ENCODE assay signal across 1 cellular context in the genomic region with DNA sequence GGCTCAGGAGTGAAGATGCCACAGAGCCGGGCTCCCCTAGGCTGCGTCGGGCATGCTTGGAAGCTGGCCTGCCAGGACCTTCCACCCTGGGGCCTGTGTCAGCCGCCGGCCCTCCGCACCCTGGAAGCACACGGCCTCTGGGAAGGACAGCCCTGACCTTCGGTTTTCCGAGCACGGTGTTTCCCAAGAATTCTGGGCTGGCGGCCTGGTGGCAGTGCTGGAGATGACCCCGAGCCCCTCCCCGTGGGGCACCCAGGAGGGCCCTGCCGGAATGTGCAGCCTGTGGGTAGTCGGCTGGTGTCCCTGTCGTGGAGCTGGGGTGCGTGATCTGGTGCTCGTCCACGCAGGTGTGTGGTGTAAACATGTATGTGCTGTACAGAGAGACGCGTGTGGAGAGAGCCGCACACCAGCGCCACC.
TF ChIP-seq lines count a peak whose summit lies in the region.

No MANE protein-coding gene starts in this region.

TF ChIP-seq in HepG2, 621 proteins besides CTCF, POLR2A, EP300 and RAD21 (continued from another document and continues in another):
- TF ChIP-seq, protein P1, sequence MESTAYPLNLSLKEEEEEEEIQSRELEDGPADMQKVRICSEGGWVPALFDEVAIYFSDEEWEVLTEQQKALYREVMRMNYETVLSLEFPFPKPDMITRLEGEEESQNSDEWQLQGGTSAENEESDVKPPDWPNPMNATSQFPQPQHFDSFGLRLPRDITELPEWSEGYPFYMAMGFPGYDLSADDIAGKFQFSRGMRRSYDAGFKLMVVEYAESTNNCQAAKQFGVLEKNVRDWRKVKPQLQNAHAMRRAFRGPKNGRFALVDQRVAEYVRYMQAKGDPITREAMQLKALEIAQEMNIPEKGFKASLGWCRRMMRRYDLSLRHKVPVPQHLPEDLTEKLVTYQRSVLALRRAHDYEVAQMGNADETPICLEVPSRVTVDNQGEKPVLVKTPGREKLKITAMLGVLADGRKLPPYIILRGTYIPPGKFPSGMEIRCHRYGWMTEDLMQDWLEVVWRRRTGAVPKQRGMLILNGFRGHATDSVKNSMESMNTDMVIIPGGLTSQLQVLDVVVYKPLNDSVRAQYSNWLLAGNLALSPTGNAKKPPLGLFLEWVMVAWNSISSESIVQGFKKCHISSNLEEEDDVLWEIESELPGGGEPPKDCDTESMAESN (CRISPR knock-in tag; conservative IDR thresholded peaks at IDR 0.05), result no peak
- TF ChIP-seq KAT2B (IDR thresholded peaks at IDR 0.05; ENCODE audit: borderline replicate concordance, low read depth, low read length), result no peak
- TF ChIP-seq NFYB (CRISPR knock-in tag; IDR thresholded peaks at IDR 0.05), result no peak
- TF ChIP-seq TP53 (CRISPR knock-in tag; conservative IDR thresholded peaks at IDR 0.05), result no peak
- TF ChIP-seq, protein P2, sequence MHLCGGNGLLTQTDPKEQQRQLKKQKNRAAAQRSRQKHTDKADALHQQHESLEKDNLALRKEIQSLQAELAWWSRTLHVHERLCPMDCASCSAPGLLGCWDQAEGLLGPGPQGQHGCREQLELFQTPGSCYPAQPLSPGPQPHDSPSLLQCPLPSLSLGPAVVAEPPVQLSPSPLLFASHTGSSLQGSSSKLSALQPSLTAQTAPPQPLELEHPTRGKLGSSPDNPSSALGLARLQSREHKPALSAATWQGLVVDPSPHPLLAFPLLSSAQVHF (CRISPR knock-in tag; IDR thresholded peaks at IDR 0.05), result no peak
- TF ChIP-seq, protein P3, sequence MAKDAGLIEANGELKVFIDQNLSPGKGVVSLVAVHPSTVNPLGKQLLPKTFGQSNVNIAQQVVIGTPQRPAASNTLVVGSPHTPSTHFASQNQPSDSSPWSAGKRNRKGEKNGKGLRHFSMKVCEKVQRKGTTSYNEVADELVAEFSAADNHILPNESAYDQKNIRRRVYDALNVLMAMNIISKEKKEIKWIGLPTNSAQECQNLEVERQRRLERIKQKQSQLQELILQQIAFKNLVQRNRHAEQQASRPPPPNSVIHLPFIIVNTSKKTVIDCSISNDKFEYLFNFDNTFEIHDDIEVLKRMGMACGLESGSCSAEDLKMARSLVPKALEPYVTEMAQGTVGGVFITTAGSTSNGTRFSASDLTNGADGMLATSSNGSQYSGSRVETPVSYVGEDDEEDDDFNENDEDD (CRISPR knock-in tag; IDR thresholded peaks at IDR 0.05; ENCODE audit: borderline replicate concordance), result peak; percentile 26; the same call in 1 of the 2 replicates
- TF ChIP-seq ZBTB21 (CRISPR knock-in tag; IDR thresholded peaks at IDR 0.05), result no peak
- peak; percentile 64; the same call in 1 of the 2 replicates for TF ChIP-seq ZNF205 (CRISPR knock-in tag; IDR thresholded peaks at IDR 0.05)
- TF ChIP-seq KMT2B (CRISPR knock-in tag; IDR thresholded peaks at IDR 0.05), result no peak
- no peak for TF ChIP-seq CBX2 (IDR thresholded peaks at IDR 0.05; ENCODE audit: low read depth, low read length)
- TF ChIP-seq CBX2 (CRISPR knock-in tag; IDR thresholded peaks at IDR 0.05; ENCODE audit: low read depth), result no peak
- TF ChIP-seq ZNF709 (CRISPR knock-in tag; IDR thresholded peaks at IDR 0.05), result no peak
- no peak for TF ChIP-seq IRF2 (CRISPR knock-in tag; IDR thresholded peaks at IDR 0.05)
- TF ChIP-seq, protein P4, sequence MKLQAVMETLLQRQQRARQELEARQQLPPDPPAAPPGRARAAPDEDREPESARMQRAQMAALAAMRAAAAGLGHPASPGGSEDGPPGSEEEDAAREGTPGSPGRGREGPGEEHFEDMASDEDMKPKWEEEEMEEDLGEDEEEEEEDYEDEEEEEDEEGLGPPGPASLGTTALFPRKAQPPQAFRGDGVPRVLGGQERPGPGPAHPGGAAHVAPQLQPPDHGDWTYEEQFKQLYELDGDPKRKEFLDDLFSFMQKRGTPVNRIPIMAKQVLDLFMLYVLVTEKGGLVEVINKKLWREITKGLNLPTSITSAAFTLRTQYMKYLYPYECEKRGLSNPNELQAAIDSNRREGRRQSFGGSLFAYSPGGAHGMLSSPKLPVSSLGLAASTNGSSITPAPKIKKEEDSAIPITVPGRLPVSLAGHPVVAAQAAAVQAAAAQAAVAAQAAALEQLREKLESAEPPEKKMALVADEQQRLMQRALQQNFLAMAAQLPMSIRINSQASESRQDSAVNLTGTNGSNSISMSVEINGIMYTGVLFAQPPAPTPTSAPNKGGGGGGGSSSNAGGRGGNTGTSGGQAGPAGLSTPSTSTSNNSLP (IDR thresholded peaks at IDR 0.05; ENCODE audit: low read depth, low read length), result no peak
- TF ChIP-seq, protein P5, sequence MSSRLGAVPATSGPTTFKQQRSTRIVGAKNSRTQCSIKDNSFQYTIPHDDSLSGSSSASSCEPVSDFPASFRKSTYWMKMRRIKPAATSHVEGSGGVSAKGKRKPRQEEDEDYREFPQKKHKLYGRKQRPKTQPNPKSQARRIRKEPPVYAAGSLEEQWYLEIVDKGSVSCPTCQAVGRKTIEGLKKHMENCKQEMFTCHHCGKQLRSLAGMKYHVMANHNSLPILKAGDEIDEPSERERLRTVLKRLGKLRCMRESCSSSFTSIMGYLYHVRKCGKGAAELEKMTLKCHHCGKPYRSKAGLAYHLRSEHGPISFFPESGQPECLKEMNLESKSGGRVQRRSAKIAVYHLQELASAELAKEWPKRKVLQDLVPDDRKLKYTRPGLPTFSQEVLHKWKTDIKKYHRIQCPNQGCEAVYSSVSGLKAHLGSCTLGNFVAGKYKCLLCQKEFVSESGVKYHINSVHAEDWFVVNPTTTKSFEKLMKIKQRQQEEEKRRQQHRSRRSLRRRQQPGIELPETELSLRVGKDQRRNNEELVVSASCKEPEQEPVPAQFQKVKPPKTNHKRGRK (CRISPR knock-in tag; IDR thresholded peaks at IDR 0.05), result no peak
- peak; percentile 97 for TF ChIP-seq AKAP8 (CRISPR knock-in tag; IDR thresholded peaks at IDR 0.05)
- TF ChIP-seq, protein P6, sequence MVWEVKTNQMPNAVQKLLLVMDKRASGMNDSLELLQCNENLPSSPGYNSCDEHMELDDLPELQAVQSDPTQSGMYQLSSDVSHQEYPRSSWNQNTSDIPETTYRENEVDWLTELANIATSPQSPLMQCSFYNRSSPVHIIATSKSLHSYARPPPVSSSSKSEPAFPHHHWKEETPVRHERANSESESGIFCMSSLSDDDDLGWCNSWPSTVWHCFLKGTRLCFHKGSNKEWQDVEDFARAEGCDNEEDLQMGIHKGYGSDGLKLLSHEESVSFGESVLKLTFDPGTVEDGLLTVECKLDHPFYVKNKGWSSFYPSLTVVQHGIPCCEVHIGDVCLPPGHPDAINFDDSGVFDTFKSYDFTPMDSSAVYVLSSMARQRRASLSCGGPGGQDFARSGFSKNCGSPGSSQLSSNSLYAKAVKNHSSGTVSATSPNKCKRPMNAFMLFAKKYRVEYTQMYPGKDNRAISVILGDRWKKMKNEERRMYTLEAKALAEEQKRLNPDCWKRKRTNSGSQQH (CRISPR knock-in tag; IDR thresholded peaks at IDR 0.05; ENCODE audit: low read depth), result no peak
- TF ChIP-seq, protein P7, sequence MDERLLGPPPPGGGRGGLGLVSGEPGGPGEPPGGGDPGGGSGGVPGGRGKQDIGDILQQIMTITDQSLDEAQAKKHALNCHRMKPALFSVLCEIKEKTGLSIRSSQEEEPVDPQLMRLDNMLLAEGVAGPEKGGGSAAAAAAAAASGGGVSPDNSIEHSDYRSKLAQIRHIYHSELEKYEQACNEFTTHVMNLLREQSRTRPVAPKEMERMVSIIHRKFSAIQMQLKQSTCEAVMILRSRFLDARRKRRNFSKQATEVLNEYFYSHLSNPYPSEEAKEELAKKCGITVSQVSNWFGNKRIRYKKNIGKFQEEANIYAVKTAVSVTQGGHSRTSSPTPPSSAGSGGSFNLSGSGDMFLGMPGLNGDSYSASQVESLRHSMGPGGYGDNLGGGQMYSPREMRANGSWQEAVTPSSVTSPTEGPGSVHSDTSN (CRISPR knock-in tag; IDR thresholded peaks at IDR 0.05), result no peak
- no peak for TF ChIP-seq ZNF546 (CRISPR knock-in tag; conservative IDR thresholded peaks at IDR 0.05)
- no peak for TF ChIP-seq HES4 (CRISPR knock-in tag; IDR thresholded peaks at IDR 0.05; ENCODE audit: borderline replicate concordance)
- TF ChIP-seq SP140L (CRISPR knock-in tag; IDR thresholded peaks at IDR 0.05; ENCODE audit: borderline replicate concordance), result no peak
- no peak for TF ChIP-seq ZNF75D (CRISPR knock-in tag; IDR thresholded peaks at IDR 0.05; ENCODE audit: borderline replicate concordance)
- no peak for TF ChIP-seq SRSF4 (IDR thresholded peaks at IDR 0.05; ENCODE audit: low read depth, low read length, poor library complexity, severe bottlenecking)
- TF ChIP-seq SUZ12 (IDR thresholded peaks at IDR 0.05; ENCODE audit: low read depth, low read length), result no peak
- peak; percentile 48 for TF ChIP-seq IKZF4 (CRISPR knock-in tag; IDR thresholded peaks at IDR 0.05; ENCODE audit: borderline replicate concordance, low read depth, not compliant biosample characterization)
- TF ChIP-seq, protein P8, sequence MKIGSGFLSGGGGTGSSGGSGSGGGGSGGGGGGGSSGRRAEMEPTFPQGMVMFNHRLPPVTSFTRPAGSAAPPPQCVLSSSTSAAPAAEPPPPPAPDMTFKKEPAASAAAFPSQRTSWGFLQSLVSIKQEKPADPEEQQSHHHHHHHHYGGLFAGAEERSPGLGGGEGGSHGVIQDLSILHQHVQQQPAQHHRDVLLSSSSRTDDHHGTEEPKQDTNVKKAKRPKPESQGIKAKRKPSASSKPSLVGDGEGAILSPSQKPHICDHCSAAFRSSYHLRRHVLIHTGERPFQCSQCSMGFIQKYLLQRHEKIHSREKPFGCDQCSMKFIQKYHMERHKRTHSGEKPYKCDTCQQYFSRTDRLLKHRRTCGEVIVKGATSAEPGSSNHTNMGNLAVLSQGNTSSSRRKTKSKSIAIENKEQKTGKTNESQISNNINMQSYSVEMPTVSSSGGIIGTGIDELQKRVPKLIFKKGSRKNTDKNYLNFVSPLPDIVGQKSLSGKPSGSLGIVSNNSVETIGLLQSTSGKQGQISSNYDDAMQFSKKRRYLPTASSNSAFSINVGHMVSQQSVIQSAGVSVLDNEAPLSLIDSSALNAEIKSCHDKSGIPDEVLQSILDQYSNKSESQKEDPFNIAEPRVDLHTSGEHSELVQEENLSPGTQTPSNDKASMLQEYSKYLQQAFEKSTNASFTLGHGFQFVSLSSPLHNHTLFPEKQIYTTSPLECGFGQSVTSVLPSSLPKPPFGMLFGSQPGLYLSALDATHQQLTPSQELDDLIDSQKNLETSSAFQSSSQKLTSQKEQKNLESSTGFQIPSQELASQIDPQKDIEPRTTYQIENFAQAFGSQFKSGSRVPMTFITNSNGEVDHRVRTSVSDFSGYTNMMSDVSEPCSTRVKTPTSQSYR (CRISPR knock-in tag; IDR thresholded peaks at IDR 0.05; ENCODE audit: borderline replicate concordance), result peak; percentile 25; the same call in 1 of the 2 replicates
- TF ChIP-seq SKI (IDR thresholded peaks at IDR 0.05; ENCODE audit: partially characterized antibody), result no peak
- no peak for TF ChIP-seq HMG20B (CRISPR knock-in tag; conservative IDR thresholded peaks at IDR 0.05)
- TF ChIP-seq KDM1A (CRISPR knock-in tag; IDR thresholded peaks at IDR 0.05), result no peak
- TF ChIP-seq SRSF1 (optimal IDR thresholded peaks at IDR 0.05; ENCODE audit: low read depth, low read length), result no peak
- TF ChIP-seq, protein P9, sequence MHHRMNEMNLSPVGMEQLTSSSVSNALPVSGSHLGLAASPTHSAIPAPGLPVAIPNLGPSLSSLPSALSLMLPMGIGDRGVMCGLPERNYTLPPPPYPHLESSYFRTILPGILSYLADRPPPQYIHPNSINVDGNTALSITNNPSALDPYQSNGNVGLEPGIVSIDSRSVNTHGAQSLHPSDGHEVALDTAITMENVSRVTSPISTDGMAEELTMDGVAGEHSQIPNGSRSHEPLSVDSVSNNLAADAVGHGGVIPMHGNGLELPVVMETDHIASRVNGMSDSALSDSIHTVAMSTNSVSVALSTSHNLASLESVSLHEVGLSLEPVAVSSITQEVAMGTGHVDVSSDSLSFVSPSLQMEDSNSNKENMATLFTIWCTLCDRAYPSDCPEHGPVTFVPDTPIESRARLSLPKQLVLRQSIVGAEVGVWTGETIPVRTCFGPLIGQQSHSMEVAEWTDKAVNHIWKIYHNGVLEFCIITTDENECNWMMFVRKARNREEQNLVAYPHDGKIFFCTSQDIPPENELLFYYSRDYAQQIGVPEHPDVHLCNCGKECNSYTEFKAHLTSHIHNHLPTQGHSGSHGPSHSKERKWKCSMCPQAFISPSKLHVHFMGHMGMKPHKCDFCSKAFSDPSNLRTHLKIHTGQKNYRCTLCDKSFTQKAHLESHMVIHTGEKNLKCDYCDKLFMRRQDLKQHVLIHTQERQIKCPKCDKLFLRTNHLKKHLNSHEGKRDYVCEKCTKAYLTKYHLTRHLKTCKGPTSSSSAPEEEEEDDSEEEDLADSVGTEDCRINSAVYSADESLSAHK (CRISPR knock-in tag; IDR thresholded peaks at IDR 0.05; ENCODE audit: borderline replicate concordance), result no peak
- TF ChIP-seq IKZF1 (IDR thresholded peaks at IDR 0.05), result no peak
- TF ChIP-seq TAF15 (IDR thresholded peaks at IDR 0.05; ENCODE audit: low read depth, low read length, poor library complexity, severe bottlenecking), result no peak
- TF ChIP-seq ZNF792 (CRISPR knock-in tag; IDR thresholded peaks at IDR 0.05), result no peak
- TF ChIP-seq NFRKB (IDR thresholded peaks at IDR 0.05), result no peak
- no peak for TF ChIP-seq RFX5 (IDR thresholded peaks at IDR 0.05; ENCODE audit: low read depth, low read length)
- TF ChIP-seq CENPX (CRISPR knock-in tag; IDR thresholded peaks at IDR 0.05), result no peak
- TF ChIP-seq, protein P10, sequence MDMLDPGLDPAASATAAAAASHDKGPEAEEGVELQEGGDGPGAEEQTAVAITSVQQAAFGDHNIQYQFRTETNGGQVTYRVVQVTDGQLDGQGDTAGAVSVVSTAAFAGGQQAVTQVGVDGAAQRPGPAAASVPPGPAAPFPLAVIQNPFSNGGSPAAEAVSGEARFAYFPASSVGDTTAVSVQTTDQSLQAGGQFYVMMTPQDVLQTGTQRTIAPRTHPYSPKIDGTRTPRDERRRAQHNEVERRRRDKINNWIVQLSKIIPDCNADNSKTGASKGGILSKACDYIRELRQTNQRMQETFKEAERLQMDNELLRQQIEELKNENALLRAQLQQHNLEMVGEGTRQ (IDR thresholded peaks at IDR 0.05; ENCODE audit: low read depth, low read length), result no peak
- TF ChIP-seq, protein P10 (CRISPR knock-in tag; IDR thresholded peaks at IDR 0.05; ENCODE audit: borderline replicate concordance), result no peak
- TF ChIP-seq SSRP1 (CRISPR knock-in tag; IDR thresholded peaks at IDR 0.05), result no peak
- no peak; the same call in 1 of the 2 replicates for TF ChIP-seq ZNF225 (CRISPR knock-in tag; IDR thresholded peaks at IDR 0.05)
